In the genomic region with DNA sequence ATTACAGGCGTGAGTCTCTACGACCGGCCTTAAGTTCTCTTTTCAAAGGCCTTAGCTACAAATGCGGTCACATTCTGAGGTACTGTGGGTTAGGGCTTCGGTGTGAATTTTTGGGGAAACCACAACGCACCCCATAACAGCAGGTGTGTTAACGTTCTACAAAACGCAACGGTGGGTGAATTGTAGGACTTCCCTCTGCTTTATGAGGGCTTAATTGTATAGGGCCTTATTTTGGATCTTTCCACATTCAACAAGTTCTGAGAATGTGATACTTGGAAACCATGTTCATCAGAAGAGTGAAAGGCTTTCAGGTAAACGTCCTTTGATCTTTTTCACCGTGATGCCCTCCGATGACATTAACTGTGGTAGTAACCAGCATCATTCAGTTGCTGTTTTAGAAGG, we compare ENCODE assay signal across 17 cellular contexts.
DNase-seq lines count a peak whose midpoint lies in the region; ATAC-seq and TF ChIP-seq lines count a peak whose summit lies in the region.
"Had no signal": no experiment of that assay in that cellular context is flagged by ENCODE, and none has a peak within 500 bp of the region (broad histone marks: within the 10 kb centered on the region; RNA-seq: fewer than 3 reads in every experiment).

No MANE protein-coding gene starts in this region.

- DNase-seq in activated naive CD4-positive, alpha-beta T cell treated with Interleukin-2 at 50 U/mL for 16 hours: peak; percentile 8
- DNase-seq in activated naive CD4-positive, alpha-beta T cell (lab: John Stamatoyannopoulos, UW): no peak
- DNase-seq in activated CD4-positive, alpha-beta T cell treated with anti-CD3 and anti-CD28 coated beads, Interleukin-2, amount 50 U/mL, for 1 hour: peak; percentile 16
- peak; percentile 43 to 75 for DNase-seq in activated naive CD4-positive, alpha-beta T cell treated with anti-CD3 and anti-CD28 coated beads, Interleukin-2, amount 50 U/mL, for 72 hours (ENCODE audit: low spot score in 2 of 2)
- peak; percentile 16 for DNase-seq in stimulated activated naive CD8-positive, alpha-beta T cell treated with anti-CD3 and anti-CD28 coated beads, Interleukin-15, Interleukin-2, amounts not matched to agents 100 U/mL and 50 U/mL, for 24 hours
- DNase-seq in BE2C (no peak), HCEC 1CT (no peak), superior temporal gyrus (ENCODE audit: extremely low spot score) (no peak)
- DNase-seq: EL, IMR-90, NCI-H2029, NCI-H524 treated with DMSO at 0.1 percent for 48 hours, PC-3, SK-N-SH, stomach had no signal

- H3K4me1 ChIP-seq in BE2C: no peaks in the 10 kb centered on the region
- H3K4me1 ChIP-seq: stomach, vagina had no signal

- peak; percentile 84 to 89 for ATAC-seq in activated naive CD4-positive, alpha-beta T cell treated with anti-CD3 and anti-CD28 coated beads, Interleukin-2, amount 50 U/mL, for 72 hours
- peak; percentile 70 for ATAC-seq in stimulated activated naive CD8-positive, alpha-beta T cell treated with anti-CD3 and anti-CD28 coated beads, Interleukin-15, Interleukin-2, amounts not matched to agents 100 U/mL and 50 U/mL, for 24 hours
- ATAC-seq: PC-3 had no signal

- H3K27ac Mint-ChIP-seq in activated naive CD4-positive, alpha-beta T cell treated with anti-CD3 and anti-CD28 coated beads, Interleukin-2, amount 50 U/mL, for 72 hours: peak overlapping the region; percentile 98 to 100
- H3K27ac Mint-ChIP-seq: brain had no signal

- H3K27me3 ChIP-seq in BE2C: no peaks in the 10 kb centered on the region
- H3K27me3 ChIP-seq: stomach, vagina had no signal

- H3K36me3 Mint-ChIP-seq in activated naive CD4-positive, alpha-beta T cell treated with anti-CD3 and anti-CD28 coated beads, Interleukin-2, amount 50 U/mL, for 72 hours: peaks cover 39 to 44% of the 10 kb centered on the region in 2 donors
- H3K36me3 Mint-ChIP-seq: brain had no signal

- no peak for TF ChIP-seq CTCF in BE2C (IDR thresholded peaks at IDR 0.05; ENCODE audit: low read depth, low read length)

- H3K9me3 ChIP-seq in BE2C: no peaks in the 10 kb centered on the region
- H3K9me3 ChIP-seq: SK-N-SH, stomach, vagina had no signal

- H3K9me3 Mint-ChIP-seq in activated naive CD4-positive, alpha-beta T cell treated with anti-CD3 and anti-CD28 coated beads, Interleukin-2, amount 50 U/mL, for 72 hours: peaks cover 23 to 31% of the 10 kb centered on the region in 2 donors

- H3K36me3 ChIP-seq in BE2C: no peaks in the 10 kb centered on the region
- H3K36me3 ChIP-seq: stomach, vagina had no signal

- no peak overlapping the region for H3K4me3 ChIP-seq in BE2C (ENCODE audit: low read depth, low read length)
- H3K4me3 ChIP-seq: stomach, vagina had no signal

Comparison
In these comparisons a context has a peak if more than half of its experiments do, and no peak if none do; other contexts are left out.
1. DNase-seq: peak in activated naive CD4-positive, alpha-beta T cell treated with Interleukin-2 at 50 U/mL for 16 hours (single experiment), activated CD4-positive, alpha-beta T cell treated with anti-CD3 and anti-CD28 coated beads, Interleukin-2, amount 50 U/mL, for 1 hour (single experiment), activated naive CD4-positive, alpha-beta T cell treated with anti-CD3 and anti-CD28 coated beads, Interleukin-2, amount 50 U/mL, for 72 hours (2 of 2) and stimulated activated naive CD8-positive, alpha-beta T cell treated with anti-CD3 and anti-CD28 coated beads, Interleukin-15, Interleukin-2, amounts not matched to agents 100 U/mL and 50 U/mL, for 24 hours (single experiment); none in activated naive CD4-positive, alpha-beta T cell (0 of 4), BE2C (single experiment), HCEC 1CT (single experiment) and superior temporal gyrus (single experiment).